ENCODE assay signal across 6 cellular contexts in the genomic region with DNA sequence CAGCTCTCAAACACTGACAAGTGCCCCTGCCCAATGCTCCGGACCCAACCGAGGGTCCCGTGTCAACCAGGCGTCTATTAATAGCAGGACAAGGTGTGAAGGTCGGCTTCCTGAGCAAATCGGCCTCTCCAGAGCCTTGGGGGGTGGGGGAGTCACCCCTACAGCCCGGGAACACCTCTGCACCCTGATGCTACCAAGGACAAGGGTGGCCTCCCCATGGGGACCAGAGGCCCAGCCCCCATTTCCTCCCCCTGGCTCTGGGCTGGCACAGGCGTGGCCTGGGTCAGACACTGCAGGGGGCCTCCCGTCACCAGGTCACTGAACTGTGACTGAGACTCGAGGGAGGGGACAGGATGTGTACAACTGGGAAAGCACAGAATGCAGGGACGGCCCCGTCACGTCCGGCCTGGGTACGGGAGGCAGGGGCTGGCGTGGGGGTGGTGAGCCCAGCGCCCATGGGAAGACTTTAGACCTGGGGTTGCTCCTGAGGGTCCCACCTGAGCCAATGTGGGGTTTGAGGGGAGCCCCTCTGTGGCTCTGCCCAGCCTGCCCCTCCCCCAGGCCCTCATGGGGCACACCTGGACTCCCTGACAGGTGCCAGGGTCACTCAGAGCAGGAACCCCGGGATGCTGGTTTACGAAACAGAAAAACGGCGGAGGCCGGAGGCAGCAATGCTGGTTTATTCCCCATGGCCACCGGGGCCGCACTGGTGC. TPM values are rescaled to one million over a fixed set of nuclear protein-coding genes. Genes with fewer than 3 reads are reported as not detected.
A peak's percentile ranks its signal among the peaks of the same experiment; 100 is the strongest.
DNase-seq lines count a peak whose midpoint lies in the region; ATAC-seq and TF ChIP-seq lines count a peak whose summit lies in the region.

No MANE protein-coding gene starts in this region.

- peaks cover 7% of the 10 kb centered on the region for H3K36me3 Mint-ChIP-seq in osteocyte (ENCODE audit: unreplicated experiment)

- ATAC-seq in GM21526 (IDR thresholded peaks at IDR 0.05; ENCODE audit: low FRiP score, unreplicated experiment), result peak; percentile 52
- no peak for ATAC-seq in foreskin keratinocyte

- in situ Hi-C loops in ACHN (cut with HindIII; ENCODE audit: low pct_ligation_motif_present, low pct_unique_long_range_greater_than_20kb, low sequenced_read_pairs), result no loop called here

- H3K27ac Mint-ChIP-seq in osteocyte (ENCODE audit: unreplicated experiment), result peak overlapping the region; percentile 63

- H3K4me3 Mint-ChIP-seq in osteocyte (ENCODE audit: unreplicated experiment), result peak overlapping the region; percentile 68

- H3K27ac ChIP-seq in caudate nucleus (ENCODE audit: low read depth, low read length), result peak overlapping the region; percentile 48
- H3K27ac ChIP-seq in foreskin keratinocyte, result no peak overlapping the region

- DNase-seq in ACHN (peak; percentile 75), OCI-M1 (lab: John Stamatoyannopoulos, UW) (peak; percentile 27), caudate nucleus (lab: John Stamatoyannopoulos, UW) (no peak), osteocyte (ENCODE audit: extremely low spot score, unreplicated experiment) (no peak), foreskin keratinocyte (no peak)

- H3K9me3 Mint-ChIP-seq in osteocyte (ENCODE audit: unreplicated experiment), result no peaks in the 10 kb centered on the region

- H3K4me1 ChIP-seq in foreskin keratinocyte, result no peaks in the 10 kb centered on the region

- TF ChIP-seq CTCF in osteocyte (IDR thresholded peaks at IDR 0.05) (no peak), foreskin keratinocyte (conservative IDR thresholded peaks at IDR 0.05) (no peak)

- peaks cover 15% of the 10 kb centered on the region for H3K4me1 Mint-ChIP-seq in osteocyte (ENCODE audit: unreplicated experiment)

- H3K27me3 Mint-ChIP-seq in osteocyte (ENCODE audit: unreplicated experiment), result no peaks in the 10 kb centered on the region

- no peaks in the 10 kb centered on the region for H3K27me3 ChIP-seq in foreskin keratinocyte

RNA-seq across cellular contexts. Expression of gene CYBA, which starts 0.6 kb away (rescaled TPM):
- total RNA-seq in osteocyte, result 51.4 and 51.8 TPM in 2 replicates
- 19.1 and 28.2 TPM in 2 replicates for total RNA-seq in foreskin keratinocyte
- polyA plus RNA-seq in foreskin keratinocyte, result 26.0 and 37.7 TPM in 2 replicates

RNA-seq across cellular contexts. Expression of gene MVD, which starts 11.5 kb away (rescaled TPM):
- 28.8 and 32.8 TPM in 2 replicates for total RNA-seq in osteocyte
- total RNA-seq in foreskin keratinocyte, result 240 and 305 TPM in 2 replicates
- 317 and 391 TPM in 2 replicates for polyA plus RNA-seq in foreskin keratinocyte

RNA-seq across cellular contexts. Expression of gene IL17C, which starts 13.1 kb away (rescaled TPM):
- not detected in 2 replicates for total RNA-seq in osteocyte
- not detected in 2 replicates for total RNA-seq in foreskin keratinocyte
- polyA plus RNA-seq in foreskin keratinocyte, result not detected in 2 replicates

RNA-seq across cellular contexts. Expression of gene SNAI3, which starts 34.9 kb away (rescaled TPM):
- total RNA-seq in osteocyte (not detected in 2 replicates), foreskin keratinocyte (not detected in 2 replicates)
- 0.06 and 0.09 TPM in 2 replicates for polyA plus RNA-seq in foreskin keratinocyte

RNA-seq across cellular contexts. Expression of gene RNF166, which starts 54.8 kb away (rescaled TPM):
- total RNA-seq in osteocyte (17.2 and 19.3 TPM in 2 replicates), foreskin keratinocyte (7.6 and 7.8 TPM in 2 replicates)
- polyA plus RNA-seq in foreskin keratinocyte, result 7.8 and 8.1 TPM in 2 replicates

Comparison
In these comparisons a context has a peak if more than half of its experiments do, and no peak if none do; other contexts are left out.
1. DNase-seq: peak in ACHN (single experiment) and OCI-M1 (single experiment); none in caudate nucleus (0 of 61), osteocyte (single experiment) and foreskin keratinocyte (0 of 2).